ENCODE assay signal across 18 cellular contexts in the genomic region with DNA sequence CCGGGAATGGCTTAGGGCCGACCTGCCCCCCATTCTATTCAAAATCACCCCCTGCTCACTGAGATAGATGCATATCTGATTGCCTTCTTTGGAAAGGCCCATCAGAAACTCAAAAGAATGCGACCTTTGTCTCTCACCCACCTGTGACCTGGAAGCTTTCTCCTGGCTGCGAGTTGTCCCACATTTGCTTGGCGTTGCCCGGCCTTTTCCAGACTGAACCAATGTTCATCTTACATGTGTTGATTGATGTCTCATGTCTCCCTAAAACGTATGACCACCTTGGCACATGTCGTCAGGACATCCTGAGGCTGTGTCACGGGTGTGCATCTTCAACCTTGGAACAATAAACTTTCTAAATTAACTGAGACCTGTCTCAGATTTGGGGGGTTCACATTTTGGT. TPM values are rescaled to one million over a fixed set of nuclear protein-coding genes. Genes with fewer than 3 reads are reported as not detected.
"Had no signal": no experiment of that assay in that cellular context is flagged by ENCODE, and none has a peak within 500 bp of the region (broad histone marks: within the 10 kb centered on the region; RNA-seq: fewer than 3 reads in every experiment).

No MANE protein-coding gene starts in this region.

- DNase-seq: activated CD4-positive, alpha-beta T cell treated with anti-CD3 and anti-CD28 coated beads, Interleukin-2, amount 50 U/mL, for 1 hour; activated CD4-positive, CD25-positive, alpha-beta regulatory T cell treated with anti-CD3 and anti-CD28 coated beads, Interleukin-2, amount 50 U/mL, for 72 hours; activated gamma-delta T cell treated with Interleukin-2 at 50 U/mL for 16 hours; cerebellar nuclear complex; effector CD8-positive, alpha-beta T cell; hypothalamus; islet precursor cell; sigmoid colon; stimulated activated CD4-positive, alpha-beta T cell treated with anti-CD3 and anti-CD28 coated beads, Interleukin-4, amount 100 ng/mL, for 4 hours; T-cell; T1000 had no signal

- H3K4me1 ChIP-seq: adrenal gland, breast epithelium, sigmoid colon had no signal

- H3K27ac Mint-ChIP-seq: activated naive CD4-positive, alpha-beta T cell treated with anti-CD3 and anti-CD28 coated beads, Interleukin-2, amount 50 U/mL, for 72 hours; T-cell had no signal

- H3K9me3 ChIP-seq: adrenal gland, breast epithelium, sigmoid colon had no signal

- H3K27me3 Mint-ChIP-seq: T-cell had no signal

- H3K36me3 ChIP-seq: breast epithelium had no signal

- H3K4me3 ChIP-seq: adrenal gland, breast epithelium, lung, sigmoid colon had no signal

- H3K27ac ChIP-seq: adrenal gland, breast epithelium, sigmoid colon, VCaP had no signal

- H3K27me3 ChIP-seq: adrenal gland, breast epithelium, sigmoid colon had no signal

- ATAC-seq: activated naive CD4-positive, alpha-beta T cell treated with anti-CD3 and anti-CD28 coated beads, Interleukin-2, amount 50 U/mL, for 72 hours; T-cell had no signal

- H3K4me3 Mint-ChIP-seq: stimulated activated memory B cell treated with anti-CD40 and anti-IgM and Interleukin-4, amounts not matched to agents 10 μg/mL and 1 μg/mL and 100 μg/mL, for 72 hours; T-cell had no signal

- FAIRE-seq: astrocyte had no signal

- H3K9me3 Mint-ChIP-seq: T-cell had no signal

RNA-seq across cellular contexts. Expression of a gene that starts 3.4 kb away (rescaled TPM):
- total RNA-seq: astrocyte had no signal
